23 cellular contexts compared by ENCODE assay signal in the genomic region with DNA sequence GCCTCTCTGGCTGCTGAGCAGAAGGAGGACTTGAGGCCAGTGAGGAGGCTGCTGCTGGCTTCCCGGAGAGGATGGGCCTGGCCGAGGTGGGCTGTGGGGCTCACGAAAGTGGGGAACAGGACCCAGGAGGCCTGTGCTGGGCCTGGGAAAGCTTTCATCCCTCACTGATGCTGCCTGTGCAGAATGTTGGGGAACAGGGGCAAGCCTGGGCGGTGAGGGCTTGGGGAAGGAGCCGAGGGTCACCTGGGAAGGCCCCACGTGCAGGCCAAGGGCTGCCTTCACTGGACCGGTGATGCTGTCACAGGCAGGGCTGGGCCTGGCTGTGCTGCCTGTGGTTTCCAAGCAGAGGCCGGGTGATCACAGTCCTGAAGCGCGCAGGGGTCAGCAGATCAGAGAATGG. TPM values are rescaled to one million over a fixed set of nuclear protein-coding genes. Genes with fewer than 3 reads are reported as not detected.
DNase-seq lines count a peak whose midpoint lies in the region; ATAC-seq and TF ChIP-seq lines count a peak whose summit lies in the region.
"Had no signal": no experiment of that assay in that cellular context is flagged by ENCODE, and none has a peak within 500 bp of the region (broad histone marks: within the 10 kb centered on the region; RNA-seq: fewer than 3 reads in every experiment).

No MANE protein-coding gene starts in this region.

- no peaks in the 10 kb centered on the region for H3K9me3 ChIP-seq in CD8-positive, alpha-beta T cell (ENCODE audit: low read length)
- H3K9me3 ChIP-seq: right lobe of liver, thoracic aorta had no signal

- POLR2A ChIA-PET in CD8-positive, alpha-beta T cell (lab: Charles Lee), result interaction anchor here (0.7 to 1.5 kb wide), 4 partner anchors 22 to 165 kb away, joined by 3 read pairs; a partner anchor contains a TSS

- peak overlapping the region; percentile 46 for H3K4me3 Mint-ChIP-seq in CD8-positive, alpha-beta T cell
- H3K4me3 Mint-ChIP-seq in activated naive CD8-positive, alpha-beta T cell treated with anti-CD3 and anti-CD28 coated beads for 36 hours, result peak overlapping the region; percentile 59
- no peak overlapping the region for H3K4me3 Mint-ChIP-seq in progenitor cell of endocrine pancreas (ENCODE audit: low read depth)
- H3K4me3 Mint-ChIP-seq: mesothelial cell of epicardium, nephron had no signal

- no peak for ATAC-seq in CD8-positive, alpha-beta T cell
- no peak for ATAC-seq in HG02759 (IDR thresholded peaks at IDR 0.05; ENCODE audit: unreplicated experiment)
- ATAC-seq in HG03378 (IDR thresholded peaks at IDR 0.05; ENCODE audit: unreplicated experiment), result no peak
- ATAC-seq: right lobe of liver had no signal

- H3K4me1 Mint-ChIP-seq in CD8-positive, alpha-beta T cell (ENCODE audit: low read depth), result peaks cover 74% of the 10 kb centered on the region
- peaks cover 61% of the 10 kb centered on the region for H3K4me1 Mint-ChIP-seq in activated naive CD8-positive, alpha-beta T cell treated with anti-CD3 and anti-CD28 coated beads for 36 hours
- peaks cover 5% of the 10 kb centered on the region for H3K4me1 Mint-ChIP-seq in progenitor cell of endocrine pancreas (ENCODE audit: low read depth)
- H3K4me1 Mint-ChIP-seq: mesothelial cell of epicardium had no signal

- peaks cover 23% of the 10 kb centered on the region for H3K36me3 ChIP-seq in CD8-positive, alpha-beta T cell (ENCODE audit: insufficient read depth, low read length)

- no peaks in the 10 kb centered on the region for H3K9me3 Mint-ChIP-seq in CD8-positive, alpha-beta T cell
- peaks cover 5% of the 10 kb centered on the region for H3K9me3 Mint-ChIP-seq in activated naive CD8-positive, alpha-beta T cell treated with anti-CD3 and anti-CD28 coated beads for 36 hours
- no peaks in the 10 kb centered on the region for H3K9me3 Mint-ChIP-seq in progenitor cell of endocrine pancreas (ENCODE audit: low read depth)
- H3K9me3 Mint-ChIP-seq: mesothelial cell of epicardium had no signal

- peaks cover 93% of the 10 kb centered on the region for H3K4me1 ChIP-seq in CD8-positive, alpha-beta T cell (ENCODE audit: insufficient read depth, low read length)
- H3K4me1 ChIP-seq: parathyroid adenoma had no signal

- H3K27ac ChIP-seq in CD8-positive, alpha-beta T cell (ENCODE audit: low read depth, low read length), result no peak overlapping the region
- H3K27ac ChIP-seq: parathyroid adenoma, right lobe of liver, thoracic aorta had no signal

- H3K27me3 ChIP-seq in CD8-positive, alpha-beta T cell (ENCODE audit: insufficient read depth, low read length), result no peaks in the 10 kb centered on the region
- H3K27me3 ChIP-seq: right lobe of liver had no signal

- H3K27ac Mint-ChIP-seq in CD8-positive, alpha-beta T cell, result peak overlapping the region; percentile 88
- H3K27ac Mint-ChIP-seq in activated naive CD8-positive, alpha-beta T cell treated with anti-CD3 and anti-CD28 coated beads for 36 hours, result peak overlapping the region; percentile 70
- H3K27ac Mint-ChIP-seq in progenitor cell of endocrine pancreas, result peak overlapping the region; percentile 6
- H3K27ac Mint-ChIP-seq: mesothelial cell of epicardium, nephron had no signal

- no peaks in the 10 kb centered on the region for H3K27me3 Mint-ChIP-seq in CD8-positive, alpha-beta T cell (ENCODE audit: low read depth)
- H3K27me3 Mint-ChIP-seq in activated naive CD8-positive, alpha-beta T cell treated with anti-CD3 and anti-CD28 coated beads for 36 hours, result no peaks in the 10 kb centered on the region
- no peaks in the 10 kb centered on the region for H3K27me3 Mint-ChIP-seq in progenitor cell of endocrine pancreas

- H3K4me3 ChIP-seq in CD8-positive, alpha-beta T cell (ENCODE audit: low read depth, low read length), result no peak overlapping the region
- no peak overlapping the region for H3K4me3 ChIP-seq in GM12865 (ENCODE audit: low read depth, low read length)
- H3K4me3 ChIP-seq: right lobe of liver, thoracic aorta had no signal

- DNase-seq in CD8-positive, alpha-beta T cell, result peak in 1 of 7 experiments; percentile 3
- DNase-seq in GM12865 (ENCODE audit: low read depth) (peak; percentile 0), progenitor cell of endocrine pancreas (ENCODE audit: low spot score, unreplicated experiment) (no peak), 8988T (no peak)
- no peak for DNase-seq in activated naive CD8-positive, alpha-beta T cell treated with anti-CD3 and anti-CD28 coated beads for 36 hours
- DNase-seq: activated CD4-positive, alpha-beta T cell treated with anti-CD3 and anti-CD28 coated beads, Interleukin-2, amount 50 U/mL, for 1 hour; activated CD8-positive, alpha-beta memory T cell treated with anti-CD3 and anti-CD28 coated beads, Interleukin-2, amount 50 U/mL, for 48 hours; activated naive CD4-positive, alpha-beta T cell treated with Interleukin-2 at 50 U/mL for 16 hours; DMS79; NCI-H1092 treated with DMSO at 0.1 percent for 48 hours; NCI-H2081; NCI-H345; NCI-H82; Right ventricle myocardium superior had no signal

- intact Hi-C loops in CD8-positive, alpha-beta T cell (cut with DNase I, micrococcal nuclease), result loop anchor here in 1 of 2 experiments (5.0 kb wide), 1 partner anchor 35 kb away; no protein-coding TSS in a partner anchor

- TF ChIP-seq CTCF in CD8-positive, alpha-beta T cell (IDR thresholded peaks at IDR 0.05), result no peak
- TF ChIP-seq CTCF in GM12865 (IDR thresholded peaks at IDR 0.05; ENCODE audit: insufficient read depth, low read depth, low read length, missing control alignments) (no peak), progenitor cell of endocrine pancreas (IDR thresholded peaks at IDR 0.05; ENCODE audit: unreplicated experiment) (no peak)

- CTCF ChIA-PET in CD8-positive, alpha-beta T cell (lab: Charles Lee), result interaction anchor here (1.4 kb wide), 1 partner anchor 40 kb away, joined by 6 read pairs; no protein-coding TSS in a partner anchor

- peaks cover 85% of the 10 kb centered on the region for H3K36me3 Mint-ChIP-seq in CD8-positive, alpha-beta T cell
- peaks cover 71% of the 10 kb centered on the region for H3K36me3 Mint-ChIP-seq in activated naive CD8-positive, alpha-beta T cell treated with anti-CD3 and anti-CD28 coated beads for 36 hours
- peaks cover 24% of the 10 kb centered on the region for H3K36me3 Mint-ChIP-seq in progenitor cell of endocrine pancreas (ENCODE audit: insufficient read depth)

RNA-seq across cellular contexts. Expression of a gene that starts 9.4 kb away (rescaled TPM):
- total RNA-seq in CD8-positive, alpha-beta T cell, result 10 to 100 TPM; 76.2 to 83.4 TPM
- 10 to 100 TPM; 90.7 to 97.2 TPM for total RNA-seq in activated naive CD8-positive, alpha-beta T cell treated with anti-CD3 and anti-CD28 coated beads for 36 hours
- 47.4 and 51.8 TPM in 2 replicates for total RNA-seq in progenitor cell of endocrine pancreas

RNA-seq across cellular contexts. Expression of a gene that starts 21.9 kb away (rescaled TPM):
- total RNA-seq in CD8-positive, alpha-beta T cell, result 10 to 100 TPM; 59.7 to 60.4 TPM
- 10 to 100 TPM; 65.0 to 66.3 TPM for total RNA-seq in activated naive CD8-positive, alpha-beta T cell treated with anti-CD3 and anti-CD28 coated beads for 36 hours
- 91.6 and 95.2 TPM in 2 replicates for total RNA-seq in progenitor cell of endocrine pancreas

RNA-seq across cellular contexts. Expression of a gene that starts 33.7 kb away (rescaled TPM):
- not detected for total RNA-seq in CD8-positive, alpha-beta T cell
- total RNA-seq in activated naive CD8-positive, alpha-beta T cell treated with anti-CD3 and anti-CD28 coated beads for 36 hours, result not detected
- not detected in 2 replicates for total RNA-seq in progenitor cell of endocrine pancreas
- total RNA-seq: epithelial cell of proximal tubule, fibroblast of villous mesenchyme, mesothelial cell of epicardium, right lobe of liver, Right ventricle myocardium superior, thoracic aorta had no signal

Comparison
In these comparisons a context has a peak if more than half of its experiments do, and no peak if none do; other contexts are left out.
1. H3K27ac Mint-ChIP-seq: peak in every context shown above with its lines; median percentile 88 in CD8-positive, alpha-beta T cell; 70 in activated naive CD8-positive, alpha-beta T cell treated with anti-CD3 and anti-CD28 coated beads for 36 hours; 6 in progenitor cell of endocrine pancreas.